Comparison of ENCODE assay signal across 8 cellular contexts in the genomic region with DNA sequence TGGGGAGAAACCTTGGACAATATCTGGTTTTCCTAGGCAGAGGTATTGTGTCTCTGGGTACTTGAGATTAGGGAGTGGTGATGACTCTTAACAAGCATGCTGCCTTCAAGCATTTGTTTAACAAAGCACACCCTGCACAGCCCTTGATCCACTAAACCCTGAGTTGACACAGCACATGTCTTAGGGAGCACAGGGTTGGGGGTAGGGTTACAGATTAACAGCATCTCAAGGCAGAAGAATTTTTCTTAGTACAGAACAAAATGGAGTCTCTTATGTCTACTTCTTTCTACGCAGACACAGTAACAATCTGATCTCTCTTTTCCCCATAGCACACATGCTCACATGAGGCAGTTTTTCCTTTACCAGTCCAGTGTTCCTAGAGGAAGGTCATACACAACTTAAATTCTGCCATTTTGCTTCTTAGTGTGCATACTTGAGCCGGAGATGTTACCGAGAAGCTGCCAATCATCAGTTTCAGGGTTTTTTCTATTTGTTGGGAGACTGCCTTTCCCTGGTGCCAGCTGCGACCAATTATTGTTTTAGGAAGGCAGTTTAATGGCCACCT. TPM values are rescaled to one million over a fixed set of nuclear protein-coding genes. Genes with fewer than 3 reads are reported as not detected.
DNase-seq lines count a peak whose midpoint lies in the region; ATAC-seq, FAIRE-seq and TF ChIP-seq lines count a peak whose summit lies in the region.
"Not testable (repeated sequence)": the region's sequence is repeated elsewhere in the genome, so short reads cannot be mapped to it uniquely, and the experiment has no call there.

No MANE protein-coding gene starts in this region.

- TF ChIP-seq CTCF in PC-9 (conservative IDR thresholded peaks at IDR 0.05); HepG2 (CRISPR knock-in tag; IDR thresholded peaks at IDR 0.05); upper lobe of right lung (IDR thresholded peaks at IDR 0.05): not testable (repeated sequence)

- peak; percentile 35 for DNase-seq in DMS53 (lab: John Stamatoyannopoulos, UW)
- peak; percentile 61 for DNase-seq in NCI-H2227 (lab: John Stamatoyannopoulos, UW; ENCODE audit: unreplicated experiment)
- not testable (repeated sequence) for DNase-seq in PC-9; epithelial cell of prostate (ENCODE audit: low read depth, low spot score); HepG2 (ENCODE audit: low spot score); upper lobe of right lung

- H3K27ac ChIP-seq in HUES64 (ENCODE audit: low read depth, low read length): peak overlapping the region; percentile 48; the same call in 1 of the 2 replicates
- peak overlapping the region; percentile 37; the same call in 1 of the 2 replicates for H3K27ac ChIP-seq in PC-9
- peak overlapping the region; percentile 47 for H3K27ac ChIP-seq in epithelial cell of prostate
- not testable (repeated sequence) for H3K27ac ChIP-seq in HepG2 (ENCODE audit: extremely low read length, insufficient read depth, low read length)
- peak overlapping the region; percentile 74 for H3K27ac ChIP-seq in upper lobe of right lung

- FAIRE-seq in HepG2 (lab: Jason Lieb, UNC): not testable (repeated sequence)

- not testable (repeated sequence) for H3K9me2 ChIP-seq in PC-9 (ENCODE audit: insufficient read depth)

- H3F3A ChIP-seq in PC-9 (ENCODE audit: insufficient read depth, low read depth): peaks cover 13% of the 10 kb centered on the region

- not testable (repeated sequence) for H2AFZ ChIP-seq in PC-9; HepG2 (ENCODE audit: low read length)
- peak overlapping the region; percentile 22 for H2AFZ ChIP-seq in neuron (ENCODE audit: low read depth, low read length)

- POLR2A ChIA-PET in PC-9 (lab: Charles Lee; ENCODE audit: unreplicated experiment); HepG2 (lab: Yijun Ruan, JAX): not testable (repeated sequence)

- H3K4me2 ChIP-seq in PC-9 (0 out of 2 replicates have a peak overlapping the region, but pooled peaks have one; percentile 20), HepG2 (ENCODE audit: low read depth, low read length) (peak overlapping the region; percentile 8; the same call in 1 of the 2 replicates)

- not testable (repeated sequence) for TF ChIP-seq EP300 in HepG2 (IDR thresholded peaks at IDR 0.05; ENCODE audit: low read depth in 2 of 2, low read length in 2 of 2); HepG2 (CRISPR knock-in tag; IDR thresholded peaks at IDR 0.05; ENCODE audit: borderline replicate concordance)

- not testable (repeated sequence) for ATAC-seq in HepG2, upper lobe of right lung

- TF ChIP-seq RAD21 in HepG2 (CRISPR knock-in tag; IDR thresholded peaks at IDR 0.05): not testable (repeated sequence)

- not testable (repeated sequence) for H3K27me3 ChIP-seq in HUES64 (ENCODE audit: insufficient read depth, low read length); PC-9 (ENCODE audit: insufficient read depth, low read depth); HepG2 (ENCODE audit: control insufficient read depth in 1 of 2, insufficient read depth in 2 of 2, low read length in 2 of 2); neuron (ENCODE audit: insufficient read depth, low read length); upper lobe of right lung

- H3K9me3 ChIP-seq in HUES64 (ENCODE audit: insufficient read depth, low read depth, low read length); PC-9 (ENCODE audit: insufficient read depth, low read depth); HepG2 (ENCODE audit: low read length); neuron (ENCODE audit: low read length); upper lobe of right lung: not testable (repeated sequence)

- peaks cover 28% of the 10 kb centered on the region for H3K4me1 ChIP-seq in HUES64 (ENCODE audit: insufficient read depth, low read length)
- peaks cover 10% of the 10 kb centered on the region for H3K4me1 ChIP-seq in PC-9 (replicated peaks; ENCODE audit: insufficient read depth)
- peaks cover 38% of the 10 kb centered on the region for H3K4me1 ChIP-seq in HepG2 (ENCODE audit: insufficient read depth, low read length)
- not testable (repeated sequence) for H3K4me1 ChIP-seq in neuron (ENCODE audit: insufficient read depth, low read length); upper lobe of right lung

- peak overlapping the region; percentile 11; the same call in 1 of the 2 replicates for H3K4me3 ChIP-seq in HUES64 (ENCODE audit: low read length)
- H3K4me3 ChIP-seq in PC-9; HepG2 (replicated peaks in 1 of 3; ENCODE audit: insufficient read depth in 1 of 3, low read depth in 2 of 3, low read length in 3 of 3); neuron (ENCODE audit: low read length); upper lobe of right lung: not testable (repeated sequence)

- not testable (repeated sequence) for TF ChIP-seq POLR2A in HepG2 (IDR thresholded peaks at IDR 0.05; ENCODE audit: insufficient read depth in 1 of 2, low read depth in 2 of 2, low read length in 2 of 2)

- in situ Hi-C loops in HepG2 (cut with HindIII; ENCODE audit: extremely low pct_ligation_motif_present, low pct_unique_long_range_greater_than_20kb): not testable (repeated sequence)

- H4K20me1 ChIP-seq in PC-9 (ENCODE audit: insufficient read depth); HepG2 (ENCODE audit: insufficient read depth, low read length): not testable (repeated sequence)

- 85% methylated on average over 4 of the region's 4 CpGs for WGBS in HUES64
- WGBS in HepG2 (ENCODE audit: low lambda C conversion rate): 50% methylated on average over 4 of the region's 4 CpGs

- not testable (repeated sequence) for H3K79me2 ChIP-seq in PC-9 (ENCODE audit: low read depth); HepG2 (ENCODE audit: insufficient read depth, low read length)

- intact Hi-C loops in PC-9 (cut with micrococcal nuclease; ENCODE audit: unreplicated experiment); upper lobe of right lung (cut with DNase I): not testable (repeated sequence)
- intact Hi-C loops in HepG2 (cut with micrococcal nuclease; ENCODE audit: unreplicated experiment): loop anchor here (5.0 kb wide), 1 partner anchor 43 kb away; no protein-coding TSS in a partner anchor

- BruUV-seq in PC-9 (replicated peaks; lab: Mats Ljungman, UMichigan); HepG2 (replicated peaks; lab: Mats Ljungman, UMichigan): not testable (repeated sequence)

- H3K9ac ChIP-seq in HUES64 (ENCODE audit: low read depth, low read length): peak overlapping the region; percentile 1; the same call in 1 of the 2 replicates
- H3K9ac ChIP-seq in HepG2 (ENCODE audit: insufficient read depth, low read depth, low read length): not testable (repeated sequence)

- CTCF ChIA-PET in PC-9 (lab: Charles Lee); HepG2 (lab: Yijun Ruan, JAX; ENCODE audit: low intra/inter-chr PET ratio, low total read pairs): not testable (repeated sequence)

- H3K36me3 ChIP-seq in HUES64 (ENCODE audit: insufficient read depth, low read length); PC-9 (ENCODE audit: low read depth); HepG2 (replicated peaks in 1 of 2; ENCODE audit: control insufficient read depth in 1 of 2, insufficient read depth in 2 of 2, low read length in 2 of 2); neuron (ENCODE audit: insufficient read depth, low read length); upper lobe of right lung: not testable (repeated sequence)

RNA-seq across cellular contexts. Expression of a gene that starts 5.1 kb away (rescaled TPM):
- polyA plus RNA-seq in HUES64 (2013, experiment 1 of 2): 29.1 TPM
- polyA plus RNA-seq in HUES64 (2013, experiment 2 of 2): 30.6 TPM
- total RNA-seq in PC-9 (2021): 58.5 and 65.1 TPM in 2 replicates
- 18.8 and 36.8 TPM in 2 replicates for total RNA-seq in HepG2 (2016; rRNA removed; fragmentation: Illumina TruSeq; extraction: Trizol)
- total RNA-seq in HepG2 (2016; cell fraction: cytosol; rRNA removed; fragmentation: Illumina TruSeq; extraction: Trizol; ENCODE audit: low read depth): 6.1 and 7.4 TPM in 2 replicates
- total RNA-seq in HepG2 (2016; cell fraction: insoluble cytoplasmic fraction; rRNA removed; fragmentation: Illumina TruSeq; extraction: Trizol): 18.2 and 37.3 TPM in 2 replicates
- total RNA-seq in HepG2 (2016; cell fraction: membrane; rRNA removed; fragmentation: Illumina TruSeq; extraction: Trizol): 8.3 and 10.7 TPM in 2 replicates
- 46.8 and 49.9 TPM in 2 replicates for total RNA-seq in HepG2 (2016; cell fraction: nucleus; rRNA removed; fragmentation: Illumina TruSeq; extraction: Trizol)
- polyA plus RNA-seq in HepG2 (2011; rRNA removed): 48.1 and 48.4 TPM in 2 replicates
- 13.9 and 25.1 TPM in 2 replicates for polyA plus RNA-seq in HepG2 (2011; cell fraction: cytosol; rRNA removed)
- polyA plus RNA-seq in HepG2 (2011; cell fraction: nucleus; rRNA removed): 69.1 and 76.5 TPM in 2 replicates
- 31.0 and 36.5 TPM in 2 replicates for polyA plus RNA-seq in HepG2 (2012)
- polyA plus RNA-seq in HepG2 (2016; cell fraction: cytosol; fragmentation: Illumina TruSeq; extraction: Trizol; ENCODE audit: low read depth): 1.7 and 2.1 TPM in 2 replicates
- polyA plus RNA-seq in HepG2 (2016; cell fraction: insoluble cytoplasmic fraction; fragmentation: Illumina TruSeq; extraction: Trizol; ENCODE audit: low read depth): 13.1 and 14.1 TPM in 2 replicates
- 3.2 and 4.1 TPM in 2 replicates for polyA plus RNA-seq in HepG2 (2016; cell fraction: membrane; fragmentation: Illumina TruSeq; extraction: Trizol; ENCODE audit: low read depth)
- polyA plus RNA-seq in HepG2 (2016; cell fraction: nucleus; fragmentation: Illumina TruSeq; extraction: Trizol; ENCODE audit: insufficient read depth, low read depth): 88.7 and 89.2 TPM in 2 replicates
- 21.1 and 32.0 TPM in 2 replicates for polyA minus RNA-seq in HepG2 (2011; rRNA and poly(A)+ RNA removed; ENCODE audit: low replicate concordance)
- polyA minus RNA-seq in HepG2 (2011; cell fraction: cytosol; rRNA and poly(A)+ RNA removed): 20.0 and 28.9 TPM in 2 replicates
- 66.4 and 70.9 TPM in 2 replicates for polyA minus RNA-seq in HepG2 (2011; cell fraction: nucleus; rRNA and poly(A)+ RNA removed)
- 71.6 TPM for total RNA-seq in upper lobe of right lung

RNA-seq across cellular contexts. Expression of a gene that starts 54.3 kb away (rescaled TPM):
- polyA plus RNA-seq in HUES64 (2013, experiment 1 of 2): 46.9 TPM
- 56.4 TPM for polyA plus RNA-seq in HUES64 (2013, experiment 2 of 2)
- 17.7 and 19.8 TPM in 2 replicates for total RNA-seq in PC-9 (2021)
- 57.7 and 63.3 TPM in 2 replicates for total RNA-seq in HepG2 (2016; rRNA removed; fragmentation: Illumina TruSeq; extraction: Trizol)
- 50.7 and 55.3 TPM in 2 replicates for total RNA-seq in HepG2 (2016; cell fraction: cytosol; rRNA removed; fragmentation: Illumina TruSeq; extraction: Trizol; ENCODE audit: low read depth)
- total RNA-seq in HepG2 (2016; cell fraction: insoluble cytoplasmic fraction; rRNA removed; fragmentation: Illumina TruSeq; extraction: Trizol): 49.9 and 57.0 TPM in 2 replicates
- 72.0 and 73.6 TPM in 2 replicates for total RNA-seq in HepG2 (2016; cell fraction: membrane; rRNA removed; fragmentation: Illumina TruSeq; extraction: Trizol)
- total RNA-seq in HepG2 (2016; cell fraction: nucleus; rRNA removed; fragmentation: Illumina TruSeq; extraction: Trizol): 57.7 and 69.2 TPM in 2 replicates
- 145 and 158 TPM in 2 replicates for polyA plus RNA-seq in HepG2 (2011; rRNA removed)
- polyA plus RNA-seq in HepG2 (2011; cell fraction: cytosol; rRNA removed): 107 and 120 TPM in 2 replicates
- polyA plus RNA-seq in HepG2 (2011; cell fraction: nucleus; rRNA removed): 235 and 247 TPM in 2 replicates
- 46.6 and 55.7 TPM in 2 replicates for polyA plus RNA-seq in HepG2 (2012)
- polyA plus RNA-seq in HepG2 (2016; cell fraction: cytosol; fragmentation: Illumina TruSeq; extraction: Trizol; ENCODE audit: low read depth): 9.6 and 10.6 TPM in 2 replicates
- 47.8 and 51.4 TPM in 2 replicates for polyA plus RNA-seq in HepG2 (2016; cell fraction: insoluble cytoplasmic fraction; fragmentation: Illumina TruSeq; extraction: Trizol; ENCODE audit: low read depth)
- polyA plus RNA-seq in HepG2 (2016; cell fraction: membrane; fragmentation: Illumina TruSeq; extraction: Trizol; ENCODE audit: low read depth): 34.7 and 37.8 TPM in 2 replicates
- 69.5 and 73.3 TPM in 2 replicates for polyA plus RNA-seq in HepG2 (2016; cell fraction: nucleus; fragmentation: Illumina TruSeq; extraction: Trizol; ENCODE audit: insufficient read depth, low read depth)
- polyA minus RNA-seq in HepG2 (2011; rRNA and poly(A)+ RNA removed; ENCODE audit: low replicate concordance): 364 and 452 TPM in 2 replicates
- polyA minus RNA-seq in HepG2 (2011; cell fraction: cytosol; rRNA and poly(A)+ RNA removed): 57.6 and 73.9 TPM in 2 replicates
- polyA minus RNA-seq in HepG2 (2011; cell fraction: nucleus; rRNA and poly(A)+ RNA removed): 178 and 232 TPM in 2 replicates
- total RNA-seq in upper lobe of right lung: 90.8 TPM
